In the genomic region with DNA sequence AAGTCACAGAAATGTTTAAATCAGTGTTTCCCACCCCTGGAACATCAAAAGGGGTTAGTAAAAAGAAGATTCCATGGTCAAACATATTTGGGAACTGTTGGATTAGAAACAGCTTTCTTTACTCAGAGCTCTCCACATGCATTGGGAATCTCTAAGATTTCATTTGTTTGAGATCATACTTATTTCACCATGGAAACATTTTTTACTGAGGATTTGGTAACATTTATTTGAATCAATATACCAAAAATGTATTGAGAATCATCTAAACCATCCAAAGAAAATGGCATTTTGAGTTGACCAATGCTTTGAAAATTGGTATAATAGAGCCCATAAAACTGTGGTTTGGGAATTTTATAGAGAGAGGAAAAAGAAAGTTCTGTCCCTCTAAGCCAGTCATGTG, we compare ENCODE assay signal across 1 cellular context.
TF ChIP-seq lines count a peak whose summit lies in the region.

No MANE protein-coding gene starts in this region.

TF ChIP-seq in K562, 482 proteins besides CTCF, POLR2A, EP300 and RAD21 (continued from another document):
- TF ChIP-seq IRF2 (CRISPR knock-in tag; IDR thresholded peaks at IDR 0.05): no peak
- TF ChIP-seq, protein P1, sequence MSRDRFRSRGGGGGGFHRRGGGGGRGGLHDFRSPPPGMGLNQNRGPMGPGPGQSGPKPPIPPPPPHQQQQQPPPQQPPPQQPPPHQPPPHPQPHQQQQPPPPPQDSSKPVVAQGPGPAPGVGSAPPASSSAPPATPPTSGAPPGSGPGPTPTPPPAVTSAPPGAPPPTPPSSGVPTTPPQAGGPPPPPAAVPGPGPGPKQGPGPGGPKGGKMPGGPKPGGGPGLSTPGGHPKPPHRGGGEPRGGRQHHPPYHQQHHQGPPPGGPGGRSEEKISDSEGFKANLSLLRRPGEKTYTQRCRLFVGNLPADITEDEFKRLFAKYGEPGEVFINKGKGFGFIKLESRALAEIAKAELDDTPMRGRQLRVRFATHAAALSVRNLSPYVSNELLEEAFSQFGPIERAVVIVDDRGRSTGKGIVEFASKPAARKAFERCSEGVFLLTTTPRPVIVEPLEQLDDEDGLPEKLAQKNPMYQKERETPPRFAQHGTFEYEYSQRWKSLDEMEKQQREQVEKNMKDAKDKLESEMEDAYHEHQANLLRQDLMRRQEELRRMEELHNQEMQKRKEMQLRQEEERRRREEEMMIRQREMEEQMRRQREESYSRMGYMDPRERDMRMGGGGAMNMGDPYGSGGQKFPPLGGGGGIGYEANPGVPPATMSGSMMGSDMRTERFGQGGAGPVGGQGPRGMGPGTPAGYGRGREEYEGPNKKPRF (IDR thresholded peaks at IDR 0.05; ENCODE audit: low read depth, low read length): no peak
